ENCODE assay signal across 9 cellular contexts in genomic region chr20:47316776-47317126, GRCh38. TPM values are rescaled to one million over a fixed set of nuclear protein-coding genes. Genes with fewer than 3 reads are reported as not detected.
DNase-seq lines count a peak whose midpoint lies in the region; ATAC-seq and TF ChIP-seq lines count a peak whose summit lies in the region.
"Had no signal": no experiment of that assay in that cellular context is flagged by ENCODE, and none has a peak within 500 bp of the region (broad histone marks: within the 10 kb centered on the region; RNA-seq: fewer than 3 reads in every experiment).

No MANE protein-coding gene starts in this region.

- H3K23ac ChIP-seq in neuronal stem cell (ENCODE audit: low read depth, low read length, poor library complexity) = no peak overlapping the region

- no peaks in the 10 kb centered on the region for H3K9me3 Mint-ChIP-seq in endothelial cell (ENCODE audit: unreplicated experiment)

- TF ChIP-seq CTCF in AG04450 (IDR thresholded peaks at IDR 0.05; ENCODE audit: low read depth, low read length) (no peak), RWPE1 (conservative IDR thresholded peaks at IDR 0.05; ENCODE audit: low read depth) (no peak), endothelial cell (IDR thresholded peaks at IDR 0.05; ENCODE audit: unreplicated experiment) (no peak), GM13977 (IDR thresholded peaks at IDR 0.05; ENCODE audit: extremely low read depth, insufficient read depth, missing control alignments) (no peak)

- no peak overlapping the region for H3K4me3 Mint-ChIP-seq in endothelial cell (ENCODE audit: unreplicated experiment)

- no peak overlapping the region for H2BK5ac ChIP-seq in neuronal stem cell (ENCODE audit: low read length)

- no peak overlapping the region for H3K14ac ChIP-seq in neuronal stem cell (ENCODE audit: low read length)

- peak overlapping the region; percentile 98 for H3K27ac ChIP-seq in AG04450 (ENCODE audit: low read depth, low read length)
- H3K27ac ChIP-seq in RWPE1 = peak overlapping the region; percentile 100
- H3K27ac ChIP-seq in neuronal stem cell (replicated peaks; ENCODE audit: low read length) = peak overlapping the region; percentile 53

- H4K8ac ChIP-seq in neuronal stem cell (ENCODE audit: low read depth, low read length) = no peak overlapping the region

- peak overlapping the region; percentile 99 for H3K27ac Mint-ChIP-seq in endothelial cell (ENCODE audit: unreplicated experiment)

- peaks cover 45 to 51% of the 10 kb centered on the region in 2 donors for H3K4me1 ChIP-seq in neuronal stem cell (ENCODE audit: control insufficient read depth in 2 of 2, insufficient read depth in 1 of 2, low read depth in 1 of 2, low read length in 2 of 2)
- peaks cover 58% of the 10 kb centered on the region for H3K4me1 ChIP-seq in HAP-1

- H3K9ac ChIP-seq in neuronal stem cell (ENCODE audit: low read depth, low read length, poor library complexity) = no peak overlapping the region

- peaks cover 73% of the 10 kb centered on the region for H3K4me1 Mint-ChIP-seq in endothelial cell (ENCODE audit: unreplicated experiment)

- no peak overlapping the region for H2BK12ac ChIP-seq in neuronal stem cell (ENCODE audit: low read length)

- POLR2A ChIA-PET in AG04450 (lab: Yijun Ruan, JAX) = interaction anchor here (0.5 to 2.1 kb wide), 7 partner anchors 13 to 304 kb away, joined by 3 to 14 read pairs (median 4); partner anchors contain the start of gene ZMYND8
- POLR2A ChIA-PET in RWPE1 (lab: Yijun Ruan, JAX; ENCODE audit: low non-redundant PET) = interaction anchor here (0.6 to 5.2 kb wide), 3 partner anchors 15 to 50 kb away, joined by 3 to 54 read pairs (median 4); partner anchors contain the start of gene ZMYND8

- no peak overlapping the region for H2AK5ac ChIP-seq in neuronal stem cell (ENCODE audit: low read depth, low read length)

- no peak overlapping the region for H3K4me2 ChIP-seq in neuronal stem cell (ENCODE audit: insufficient read depth, low read length, poor library complexity, severe bottlenecking)

- CTCF ChIA-PET in AG04450 (lab: Charles Lee) (interaction anchor here (0.7 to 5.3 kb wide), 3 partner anchors 42 to 215 kb away, joined by 3 to 32 read pairs (median 4); no protein-coding TSS in a partner anchor), RWPE1 (lab: Yijun Ruan, JAX) (interaction anchor here (1.0 to 1.5 kb wide), 5 partner anchors 43 to 347 kb away, joined by 3 to 11 read pairs (median 4); no protein-coding TSS in a partner anchor)

- in situ Hi-C loops in GM13977 (cut with MboI; ENCODE audit: low pct_unique_long_range_greater_than_20kb, low sequenced_read_pairs, unreplicated experiment) = no loop called here
- in situ Hi-C loops in HAP-1 (cut with MboI; ENCODE audit: low sequenced_read_pairs) = no loop called here

- no peak overlapping the region for H3K18ac ChIP-seq in neuronal stem cell (ENCODE audit: low read length)

- no peak overlapping the region for H2BK15ac ChIP-seq in neuronal stem cell (ENCODE audit: low read length)

- no peak overlapping the region for H4K91ac ChIP-seq in neuronal stem cell (ENCODE audit: low read depth, low read length, poor library complexity)

- no peak overlapping the region for H3K4me3 ChIP-seq in AG04450 (ENCODE audit: low read depth, low read length)
- no peak overlapping the region for H3K4me3 ChIP-seq in neuronal stem cell (ENCODE audit: low read length in 2 of 2)
- no peak overlapping the region for H3K4me3 ChIP-seq in HAP-1
- H3K4me3 ChIP-seq: MG63 had no signal

- H3K9me3 ChIP-seq in AG04450 (ENCODE audit: control insufficient read depth, insufficient read depth, low read length) (no peaks in the 10 kb centered on the region), neuronal stem cell (replicated peaks in 1 of 2; ENCODE audit: control insufficient read depth in 2 of 2, insufficient read depth in 1 of 2, low read depth in 1 of 2, low read length in 2 of 2) (no peaks in the 10 kb centered on the region), HAP-1 (no peaks in the 10 kb centered on the region)

- no peak overlapping the region for H2BK120ac ChIP-seq in neuronal stem cell (ENCODE audit: low read depth, low read length)

- H3K4ac ChIP-seq in neuronal stem cell (ENCODE audit: low read length) = no peak overlapping the region

- H3K36me3 Mint-ChIP-seq in endothelial cell (ENCODE audit: low read depth, unreplicated experiment) = peaks cover 11% of the 10 kb centered on the region

- DNase-seq in AG04450 (ENCODE audit: low read depth, low spot score) = no peak
- no peak for DNase-seq in RWPE1 (ENCODE audit: low spot score)
- DNase-seq in endothelial cell (ENCODE audit: low spot score) = no peak
- DNase-seq in neuronal stem cell (ENCODE audit: low spot score) = no peak
- DNase-seq in GM13977 (ENCODE audit: low spot score) = no peak
- DNase-seq in pons (ENCODE audit: low spot score) = no peak
- no peak for DNase-seq in HAP-1 (ENCODE audit: low spot score in 2 of 2)

- H3K27me3 ChIP-seq in AG04450 (ENCODE audit: control insufficient read depth, insufficient read depth, low read length) (no peaks in the 10 kb centered on the region), neuronal stem cell (ENCODE audit: control insufficient read depth in 3 of 3, insufficient read depth in 3 of 3, low read depth in 1 of 3, low read length in 3 of 3) (no peaks in the 10 kb centered on the region), HAP-1 (ENCODE audit: low read depth) (no peaks in the 10 kb centered on the region)
- H3K27me3 ChIP-seq: MG63 had no signal

- no peak overlapping the region for H2AFZ ChIP-seq in neuronal stem cell (ENCODE audit: low read length)

- H3K27me3 Mint-ChIP-seq in endothelial cell (ENCODE audit: unreplicated experiment) = peaks cover 8% of the 10 kb centered on the region

- peaks cover 7% of the 10 kb centered on the region for H3K79me1 ChIP-seq in neuronal stem cell (ENCODE audit: low read depth, low read length)

- no CpG with 5 or more reads among the region's 3 CpGs for WGBS in neuronal stem cell (ENCODE audit: extremely low coverage in 2 of 2, insufficient read length in 2 of 2, insufficient replicate concordance in 1 of 2), 2 donors

- H3K36me3 ChIP-seq in neuronal stem cell (replicated peaks in 1 of 2; ENCODE audit: control insufficient read depth in 2 of 2, insufficient read depth in 2 of 2, low read length in 2 of 2) (peaks cover 2 to 36% of the 10 kb centered on the region in 2 donors), HAP-1 (replicated peaks) (peaks cover 7% of the 10 kb centered on the region)

- ATAC-seq in GM21737 (IDR thresholded peaks at IDR 0.05; ENCODE audit: unreplicated experiment) = no peak

RNA-seq across cellular contexts. Expression of gene ZMYND8, which starts 39.7 kb away (rescaled TPM):
- 20.3 and 23.1 TPM in 2 replicates for polyA plus RNA-seq in AG04450 (2011; rRNA removed)
- polyA minus RNA-seq in AG04450 (2011; rRNA and poly(A)+ RNA removed) = 30.3 and 30.6 TPM in 2 replicates
- total RNA-seq in endothelial cell (ENCODE audit: unreplicated experiment) = 109 TPM
- polyA plus RNA-seq in neuronal stem cell (2013, experiment 1 of 2) = 44.7 TPM
- 45.0 TPM for polyA plus RNA-seq in neuronal stem cell (2013, experiment 2 of 2)
